Comparison of ENCODE assay signal across 36 cellular contexts in the genomic region with DNA sequence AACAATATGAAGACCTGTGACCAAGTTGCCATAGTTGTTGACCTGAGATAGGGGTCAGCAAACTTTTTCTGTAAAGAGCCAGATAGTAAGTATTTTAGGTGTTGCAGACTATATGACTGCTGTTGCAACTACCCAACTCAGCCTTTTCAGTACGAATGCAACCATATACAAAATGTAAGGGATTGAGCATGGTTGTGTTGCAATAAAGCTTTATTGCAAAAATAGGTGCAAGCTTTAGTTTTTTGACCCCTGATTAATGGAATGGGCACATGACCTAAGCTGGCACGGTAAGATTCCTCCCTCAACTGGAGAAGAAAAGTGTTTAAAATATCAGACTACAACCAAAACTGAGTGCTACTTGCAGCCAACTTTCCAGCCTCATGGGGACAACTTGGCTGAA.
"Had no signal": no experiment of that assay in that cellular context is flagged by ENCODE, and none has a peak within 500 bp of the region (broad histone marks: within the 10 kb centered on the region; RNA-seq: fewer than 3 reads in every experiment).

No MANE protein-coding gene starts in this region.

- H3K36me3 ChIP-seq: MG63 had no signal

- DNase-seq: Karpas-422, Kasumi-1, MG63, MM.1S, MV-4-11, NCI-H1048, NCI-H1092, NCI-H1092 treated with DMSO at 0.1 percent for 48 hours, NCI-H1105, NCI-H1105 treated with DMSO at 0.1 percent for 48 hours, NCI-H1417, NCI-H1417 treated with DMSO at 0.1 percent for 48 hours, NCI-H1436, NCI-H1436 treated with DMSO at 0.1 percent for 48 hours, NCI-H146, NCI-H1694, NCI-H1694 treated with DMSO at 0.1 percent for 48 hours, NCI-H187, NCI-H187 treated with DMSO at 0.1 percent for 48 hours, NCI-H1930, NCI-H2029, NCI-H2029 treated with DMSO at 0.1 percent for 48 hours, NCI-H2081, NCI-H2081 treated with DMSO at 0.1 percent for 48 hours, NCI-H2107, NCI-H2171, NCI-H2171 treated with DMSO at 0.1 percent for 48 hours, NCI-H2227 treated with DMSO at 0.1 percent for 48 hours, NCI-H226, NCI-H345, NCI-H446, NCI-H446 treated with DMSO at 0.1 percent for 48 hours, NCI-H510A, NCI-H510A treated with DMSO at 0.1 percent for 48 hours, NCI-H524, NCI-H524 treated with DMSO at 0.1 percent for 48 hours had no signal

- H3K4me3 ChIP-seq: MG63 had no signal

- H3K27me3 ChIP-seq: MG63 had no signal

- H3K9me3 ChIP-seq: MG63 had no signal
